In genomic region chr14:63759454-63759853, GRCh38 we compare ENCODE assay signal across 8 cellular contexts. TPM values are rescaled to one million over a fixed set of nuclear protein-coding genes. Genes with fewer than 3 reads are reported as not detected.
A peak's percentile ranks its signal among the peaks of the same experiment; 100 is the strongest.
DNase-seq lines count a peak whose midpoint lies in the region; ATAC-seq, FAIRE-seq and TF ChIP-seq lines count a peak whose summit lies in the region.

No MANE protein-coding gene starts in this region.

- no peaks in the 10 kb centered on the region for H4K20me1 ChIP-seq in HepG2 (ENCODE audit: insufficient read depth, low read length)

- no peaks in the 10 kb centered on the region for H3K4me1 ChIP-seq in liver (ENCODE audit: control insufficient read depth in 4 of 4, insufficient read depth in 4 of 4, low read length in 3 of 4)
- H3K4me1 ChIP-seq in HepG2 (ENCODE audit: insufficient read depth, low read length) = peaks cover 23% of the 10 kb centered on the region
- H3K4me1 ChIP-seq in thoracic aorta (ENCODE audit: control insufficient read depth in 1 of 2, low read depth in 2 of 2) = no peaks in the 10 kb centered on the region

- H3K4me3 Mint-ChIP-seq in central memory CD8-positive, alpha-beta T cell = peak overlapping the region; percentile 71

- H3K9me3 ChIP-seq in liver (ENCODE audit: control insufficient read depth in 4 of 4, low read length in 3 of 4) (no peaks in the 10 kb centered on the region), HepG2 (ENCODE audit: low read length) (no peaks in the 10 kb centered on the region), thoracic aorta (no peaks in the 10 kb centered on the region)

- peak overlapping the region; percentile 51 to 54 for H3K27ac ChIP-seq in liver (ENCODE audit: low read depth in 1 of 2, low read length in 2 of 2)
- H3K27ac ChIP-seq in HepG2 (ENCODE audit: extremely low read length, insufficient read depth, low read length) = no peak overlapping the region
- H3K27ac ChIP-seq in thoracic aorta = no peak overlapping the region

- DNase-seq in HepG2 (ENCODE audit: low spot score) (no peak), thoracic aorta (ENCODE audit: low spot score) (no peak), midbrain (lab: John Stamatoyannopoulos, UW) (no peak), kidney tubule cell (ENCODE audit: low spot score) (no peak)
- no peak for DNase-seq in central memory CD8-positive, alpha-beta T cell (ENCODE audit: low spot score in 2 of 2)

- ATAC-seq in HepG2 (no peak), HG03175 (IDR thresholded peaks at IDR 0.05; ENCODE audit: unreplicated experiment) (peak; percentile 86), thoracic aorta (ENCODE audit: insufficient number of reproducible peaks, low FRiP score, low read depth) (no peak), GM18520 (IDR thresholded peaks at IDR 0.05; ENCODE audit: unreplicated experiment) (no peak)
- ATAC-seq in central memory CD8-positive, alpha-beta T cell (replicated peaks; ENCODE audit: extremely low read depth, poor library complexity, severe bottlenecking) = peak; percentile 96

- peak overlapping the region; percentile 82 for H3K27ac Mint-ChIP-seq in central memory CD8-positive, alpha-beta T cell (ENCODE audit: low read depth)

- H3K79me2 ChIP-seq in HepG2 (ENCODE audit: insufficient read depth, low read length) = no peaks in the 10 kb centered on the region

- WGBS in liver = 54% methylated on average over 5 of the region's 5 CpGs
- 45% methylated on average over 5 of the region's 5 CpGs for WGBS in HepG2 (ENCODE audit: low lambda C conversion rate)

- TF ChIP-seq POLR2A in HepG2 (IDR thresholded peaks at IDR 0.05; ENCODE audit: insufficient read depth in 1 of 2, low read depth in 2 of 2, low read length in 2 of 2) = no peak

- H3K36me3 ChIP-seq in liver (ENCODE audit: control insufficient read depth in 4 of 4, insufficient read depth in 3 of 4, low read depth in 1 of 4, low read length in 3 of 4) (no peaks in the 10 kb centered on the region), HepG2 (replicated peaks in 1 of 2; ENCODE audit: control insufficient read depth in 1 of 2, insufficient read depth in 2 of 2, low read length in 2 of 2) (no peaks in the 10 kb centered on the region), thoracic aorta (no peaks in the 10 kb centered on the region)

- H3K4me2 ChIP-seq in HepG2 (ENCODE audit: low read depth, low read length) = no peak overlapping the region

- TF ChIP-seq CTCF in liver (IDR thresholded peaks at IDR 0.05; ENCODE audit: low read depth, low read length, missing input control) (no peak), HepG2 (CRISPR knock-in tag; IDR thresholded peaks at IDR 0.05) (no peak), thoracic aorta (IDR thresholded peaks at IDR 0.05) (no peak)

- TF ChIP-seq RAD21 in liver (IDR thresholded peaks at IDR 0.05) (no peak), HepG2 (CRISPR knock-in tag; IDR thresholded peaks at IDR 0.05) (no peak)

- H2AFZ ChIP-seq in HepG2 (ENCODE audit: low read length) = no peak overlapping the region

- H3K27me3 ChIP-seq in liver (ENCODE audit: control insufficient read depth in 4 of 4, insufficient read depth in 4 of 4, low read length in 3 of 4) (no peaks in the 10 kb centered on the region), HepG2 (ENCODE audit: control insufficient read depth in 1 of 2, insufficient read depth in 2 of 2, low read length in 2 of 2) (no peaks in the 10 kb centered on the region), thoracic aorta (replicated peaks; ENCODE audit: insufficient read depth) (no peaks in the 10 kb centered on the region)

- H3K4me1 Mint-ChIP-seq in central memory CD8-positive, alpha-beta T cell = peaks cover 11% of the 10 kb centered on the region

- in situ Hi-C loops in HepG2 (cut with HindIII; ENCODE audit: extremely low pct_ligation_motif_present, low pct_unique_long_range_greater_than_20kb) = loop anchor here (25.0 kb wide), 1 partner anchor 372 kb away; no protein-coding TSS in a partner anchor

- H3K4me3 ChIP-seq in liver (ENCODE audit: low read depth in 1 of 3, low read length in 3 of 3) = peak overlapping the region in 1 of 3 donors; percentile 11
- no peak overlapping the region for H3K4me3 ChIP-seq in HepG2 (replicated peaks in 1 of 3; ENCODE audit: insufficient read depth in 1 of 3, low read depth in 2 of 3, low read length in 3 of 3)
- H3K4me3 ChIP-seq in thoracic aorta = peak overlapping the region; percentile 45

- H3K36me3 Mint-ChIP-seq in central memory CD8-positive, alpha-beta T cell (ENCODE audit: insufficient read depth) = no peaks in the 10 kb centered on the region

- no TSS peak for BruUV-seq in HepG2 (replicated peaks; lab: Mats Ljungman, UMichigan)

- H3K9me3 Mint-ChIP-seq in central memory CD8-positive, alpha-beta T cell = no peaks in the 10 kb centered on the region

- POLR2A ChIA-PET in HepG2 (lab: Yijun Ruan, JAX) = no interaction called here

- H3K27me3 Mint-ChIP-seq in central memory CD8-positive, alpha-beta T cell = no peaks in the 10 kb centered on the region

- intact Hi-C loops in HepG2 (cut with micrococcal nuclease; ENCODE audit: unreplicated experiment) = no loop called here

- CTCF ChIA-PET in HepG2 (lab: Yijun Ruan, JAX; ENCODE audit: low intra/inter-chr PET ratio, low total read pairs) = no interaction called here

- no peak for FAIRE-seq in HepG2 (lab: Jason Lieb, UNC)

- H3K9ac ChIP-seq in liver (ENCODE audit: low read depth in 1 of 2, low read length in 2 of 2) (peak overlapping the region in 1 of 2 donors; percentile 83), HepG2 (ENCODE audit: insufficient read depth, low read depth, low read length) (no peak overlapping the region)

- no peak for TF ChIP-seq EP300 in HepG2 (IDR thresholded peaks at IDR 0.05; ENCODE audit: low read depth in 2 of 2, low read length in 2 of 2)
- no peak for TF ChIP-seq EP300 in HepG2 (CRISPR knock-in tag; IDR thresholded peaks at IDR 0.05; ENCODE audit: borderline replicate concordance)

TF ChIP-seq in liver, 16 proteins besides CTCF, POLR2A, EP300 and RAD21:
- TF ChIP-seq JUND (IDR thresholded peaks at IDR 0.05) = no peak
- peak; percentile 12 for TF ChIP-seq YY1 (IDR thresholded peaks at IDR 0.05)

TF ChIP-seq in HepG2, 621 proteins besides CTCF, POLR2A, EP300 and RAD21 (continues in another document):
- no peak for TF ChIP-seq ZNF282 (IDR thresholded peaks at IDR 0.05; ENCODE audit: partially characterized antibody)
- no peak for TF ChIP-seq TCF7L2 (IDR thresholded peaks at IDR 0.05; ENCODE audit: low read depth, low read length)
- TF ChIP-seq LBX2 (CRISPR knock-in tag; IDR thresholded peaks at IDR 0.05; ENCODE audit: borderline replicate concordance) = no peak
- no peak for TF ChIP-seq MLLT10 (CRISPR knock-in tag; IDR thresholded peaks at IDR 0.05)
- no peak for TF ChIP-seq KAT8 (CRISPR knock-in tag; IDR thresholded peaks at IDR 0.05)
- no peak for TF ChIP-seq SNAPC2 (CRISPR knock-in tag; IDR thresholded peaks at IDR 0.05)
- no peak for TF ChIP-seq DMTF1 (CRISPR knock-in tag; IDR thresholded peaks at IDR 0.05)
- no peak for TF ChIP-seq ZNF740 (CRISPR knock-in tag; IDR thresholded peaks at IDR 0.05)

RNA-seq across cellular contexts. Expression of gene SGPP1, which starts 31.6 kb away (rescaled TPM):
- total RNA-seq in liver = 10 to 100 TPM; 17.6 to 32.3 TPM
- polyA plus RNA-seq in liver = 10 to 100 TPM; 12.3 to 13.6 TPM
- total RNA-seq in HepG2 (2016; rRNA removed; fragmentation: Illumina TruSeq; extraction: Trizol) = 4.8 and 6.4 TPM in 2 replicates
- total RNA-seq in HepG2 (2016; cell fraction: cytosol; rRNA removed; fragmentation: Illumina TruSeq; extraction: Trizol; ENCODE audit: low read depth) = 0.61 and 0.79 TPM in 2 replicates
- 3.9 and 7.0 TPM in 2 replicates for total RNA-seq in HepG2 (2016; cell fraction: insoluble cytoplasmic fraction; rRNA removed; fragmentation: Illumina TruSeq; extraction: Trizol)
- 1.8 and 2.5 TPM in 2 replicates for total RNA-seq in HepG2 (2016; cell fraction: membrane; rRNA removed; fragmentation: Illumina TruSeq; extraction: Trizol)
- 8.8 and 9.5 TPM in 2 replicates for total RNA-seq in HepG2 (2016; cell fraction: nucleus; rRNA removed; fragmentation: Illumina TruSeq; extraction: Trizol)
- 6.6 and 6.8 TPM in 2 replicates for polyA plus RNA-seq in HepG2 (2011; rRNA removed)
- polyA plus RNA-seq in HepG2 (2011; cell fraction: cytosol; rRNA removed) = 3.8 and 5.9 TPM in 2 replicates
- 2.6 and 3.1 TPM in 2 replicates for polyA plus RNA-seq in HepG2 (2011; cell fraction: nucleus; rRNA removed)
- polyA plus RNA-seq in HepG2 (2012) = 8.6 and 12.1 TPM in 2 replicates
- 0.44 and 0.58 TPM in 2 replicates for polyA plus RNA-seq in HepG2 (2016; cell fraction: cytosol; fragmentation: Illumina TruSeq; extraction: Trizol; ENCODE audit: low read depth)
- 5.9 and 6.6 TPM in 2 replicates for polyA plus RNA-seq in HepG2 (2016; cell fraction: insoluble cytoplasmic fraction; fragmentation: Illumina TruSeq; extraction: Trizol; ENCODE audit: low read depth)
- polyA plus RNA-seq in HepG2 (2016; cell fraction: membrane; fragmentation: Illumina TruSeq; extraction: Trizol; ENCODE audit: low read depth) = 1.8 and 2.2 TPM in 2 replicates
- polyA plus RNA-seq in HepG2 (2016; cell fraction: nucleus; fragmentation: Illumina TruSeq; extraction: Trizol; ENCODE audit: insufficient read depth, low read depth) = 13.3 and 14.2 TPM in 2 replicates
- polyA minus RNA-seq in HepG2 (2011; rRNA and poly(A)+ RNA removed; ENCODE audit: low replicate concordance) = 7.8 and 12.9 TPM in 2 replicates
- 5.9 and 6.9 TPM in 2 replicates for polyA minus RNA-seq in HepG2 (2011; cell fraction: cytosol; rRNA and poly(A)+ RNA removed)
- 8.0 and 8.9 TPM in 2 replicates for polyA minus RNA-seq in HepG2 (2011; cell fraction: nucleus; rRNA and poly(A)+ RNA removed)
- 10 to 100 TPM; 24.6 to 28.4 TPM for total RNA-seq in thoracic aorta

Comparison
In these comparisons a context has a peak if more than half of its experiments do, and no peak if none do; other contexts are left out.
1. H3K27ac ChIP-seq: peak in liver (2 of 2); none in HepG2 (single experiment) and thoracic aorta (0 of 2).
2. ATAC-seq: peak in HG03175 (single experiment) and central memory CD8-positive, alpha-beta T cell (single experiment); none in HepG2 (single experiment), thoracic aorta (single experiment) and GM18520 (single experiment).